ENCODE assay signal across 28 cellular contexts in the genomic region with DNA sequence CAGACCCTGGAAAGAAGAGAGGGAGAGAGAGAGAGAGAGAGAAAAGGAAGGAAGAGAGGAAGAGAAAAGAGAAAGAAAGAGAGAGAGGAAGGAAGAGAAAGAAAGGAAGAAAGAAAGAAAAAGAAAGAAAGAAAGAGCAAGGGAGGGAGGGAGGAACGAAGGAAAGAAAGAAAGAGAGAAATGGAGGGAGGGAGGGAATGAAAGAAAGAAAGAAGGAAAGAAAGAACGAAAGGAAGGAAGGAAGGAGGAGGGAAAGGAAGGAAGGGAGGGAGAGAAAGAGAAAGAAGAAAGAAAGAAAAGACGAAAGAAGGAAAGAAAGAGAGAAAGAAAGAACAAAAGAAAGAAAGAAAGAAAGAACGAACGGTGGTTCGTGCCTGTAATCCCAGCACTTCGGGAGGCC.
"Had no signal": no experiment of that assay in that cellular context is flagged by ENCODE, and none has a peak within 500 bp of the region (broad histone marks: within the 10 kb centered on the region; RNA-seq: fewer than 3 reads in every experiment).

No MANE protein-coding gene starts in this region.

- H3K27me3 ChIP-seq: stomach, suprapubic skin, testis, thyroid gland, tibial artery, tibial nerve, transverse colon, upper lobe of left lung, upper lobe of right lung, uterus, vagina had no signal

- H3K9me3 Mint-ChIP-seq: stimulated activated effector memory CD8-positive, alpha-beta T cell treated with anti-CD3 and anti-CD28 coated beads, Interleukin-12 subunit alpha, Interleukin-12 subunit beta, amount 100 ng/mL, for 72 hours; type B pancreatic cell had no signal

- H3K4me3 Mint-ChIP-seq: stimulated activated effector memory CD8-positive, alpha-beta T cell treated with anti-CD3 and anti-CD28 coated beads, Interleukin-12 subunit alpha, Interleukin-12 subunit beta, amount 100 ng/mL, for 72 hours; stimulated activated memory B cell treated with anti-CD40 and anti-IgM and Interleukin-4, amounts not matched to agents 10 μg/mL and 1 μg/mL and 100 μg/mL, for 72 hours; stimulated activated naive B cell treated with anti-CD40 and anti-IgM and Interleukin-4, amounts not matched to agents 10 μg/mL and 1 μg/mL and 100 μg/mL, for 72 hours; stimulated activated naive CD8-positive, alpha-beta T cell treated with anti-CD3 and anti-CD28 coated beads, Interleukin-15, amount 100 ng/mL, for 72 hours; stimulated activated naive CD8-positive, alpha-beta T cell treated with anti-CD3 and anti-CD28 coated beads, Interleukin-15, Interleukin-2, amounts not matched to agents 100 ng/mL and 50 ng/mL, for 24 hours; type B pancreatic cell had no signal

- DNase-seq: stimulated activated CD4-positive, alpha-beta T cell treated with anti-CD3 and anti-CD28 coated beads, Interleukin-2, amount 100 ng/mL, for 48 hours; stimulated activated CD4-positive, alpha-beta T cell treated with anti-CD3 and anti-CD28 coated beads, Interleukin-4, amount 100 ng/mL, for 1 hour; stimulated activated CD4-positive, alpha-beta T cell treated with anti-CD3 and anti-CD28 coated beads, Interleukin-4, amount 100 ng/mL, for 24 hours; stimulated activated CD4-positive, alpha-beta T cell treated with anti-CD3 and anti-CD28 coated beads, Interleukin-4, amount 100 ng/mL, for 4 hours; stimulated activated CD8-positive, alpha-beta memory T cell treated with anti-CD3 and anti-CD28 coated beads, Interleukin-4, amount 100 ng/mL, for 48 hours; stimulated activated naive B cell treated with anti-CD40 and anti-IgM and Interleukin-4, amounts not matched to agents 10 μg/mL and 1 μg/mL and 100 μg/mL, for 72 hours; stimulated activated naive CD4-positive, alpha-beta T cell; stimulated activated naive CD4-positive, alpha-beta T cell treated with Interleukin-2 at 50 U/mL for 16 hours; stimulated activated naive CD8-positive, alpha-beta T cell treated with anti-CD3 and anti-CD28 coated beads, Interleukin-15, amount 100 ng/mL, for 72 hours; stimulated activated naive CD8-positive, alpha-beta T cell treated with anti-CD3 and anti-CD28 coated beads, Interleukin-15, Interleukin-2, amounts not matched to agents 100 U/mL and 50 U/mL, for 24 hours; stomach; substantia nigra; testis; thyroid gland; tibial artery; transverse colon; trophoblast cell; upper lobe of left lung; upper lobe of right lung; uterus had no signal

- H3K4me3 ChIP-seq: stomach, suprapubic skin, testis, thoracic aorta, thyroid gland, tibial artery, tibial nerve, transverse colon, upper lobe of left lung, upper lobe of right lung, uterus, vagina had no signal

- H3K27ac ChIP-seq: stomach, suprapubic skin, testis, thoracic aorta, thyroid gland, tibial artery, tibial nerve, transverse colon, upper lobe of left lung, upper lobe of right lung, uterus, vagina had no signal

- H3K27ac Mint-ChIP-seq: stimulated activated effector memory CD8-positive, alpha-beta T cell treated with anti-CD3 and anti-CD28 coated beads, Interleukin-12 subunit alpha, Interleukin-12 subunit beta, amount 100 ng/mL, for 72 hours; stimulated activated memory B cell treated with anti-CD40 and anti-IgM and Interleukin-4, amounts not matched to agents 10 μg/mL and 1 μg/mL and 100 μg/mL, for 72 hours; stimulated activated naive B cell treated with anti-CD40 and anti-IgM and Interleukin-4, amounts not matched to agents 10 μg/mL and 1 μg/mL and 100 μg/mL, for 72 hours; stimulated activated naive CD8-positive, alpha-beta T cell treated with anti-CD3 and anti-CD28 coated beads, Interleukin-15, Interleukin-2, amounts not matched to agents 100 ng/mL and 50 ng/mL, for 24 hours; type B pancreatic cell had no signal

- ATAC-seq: stimulated activated effector memory CD8-positive, alpha-beta T cell treated with anti-CD3 and anti-CD28 coated beads, Interleukin-12 subunit alpha, Interleukin-12 subunit beta, amount 100 ng/mL, for 72 hours; stimulated activated memory B cell treated with anti-CD40 and anti-IgM and Interleukin-4, amounts not matched to agents 10 μg/mL and 1 μg/mL and 100 μg/mL, for 72 hours; stimulated activated naive B cell treated with anti-CD40 and anti-IgM and Interleukin-4, amounts not matched to agents 10 μg/mL and 1 μg/mL and 100 μg/mL, for 72 hours; stimulated activated naive CD8-positive, alpha-beta T cell treated with anti-CD3 and anti-CD28 coated beads, Interleukin-15, amount 100 ng/mL, for 72 hours; stimulated activated naive CD8-positive, alpha-beta T cell treated with anti-CD3 and anti-CD28 coated beads, Interleukin-15, Interleukin-2, amounts not matched to agents 100 U/mL and 50 U/mL, for 24 hours; upper lobe of right lung had no signal

- H3K4me1 ChIP-seq: stomach, suprapubic skin, testis, thyroid gland, tibial artery, tibial nerve, transverse colon, upper lobe of left lung, upper lobe of right lung, uterus, vagina had no signal

- H3K9me3 ChIP-seq: suprapubic skin, testis, thoracic aorta, thyroid gland, tibial artery, tibial nerve, transverse colon, upper lobe of left lung, upper lobe of right lung, uterus, vagina had no signal

- H3K27me3 Mint-ChIP-seq: stimulated activated naive CD8-positive, alpha-beta T cell treated with anti-CD3 and anti-CD28 coated beads, Interleukin-15, amount 100 ng/mL, for 72 hours; stimulated activated naive CD8-positive, alpha-beta T cell treated with anti-CD3 and anti-CD28 coated beads, Interleukin-15, Interleukin-2, amounts not matched to agents 100 ng/mL and 50 ng/mL, for 24 hours had no signal

- H3K4me1 Mint-ChIP-seq: stimulated activated effector memory CD8-positive, alpha-beta T cell treated with anti-CD3 and anti-CD28 coated beads, Interleukin-12 subunit alpha, Interleukin-12 subunit beta, amount 100 ng/mL, for 72 hours; stimulated activated memory B cell treated with anti-CD40 and anti-IgM and Interleukin-4, amounts not matched to agents 10 μg/mL and 1 μg/mL and 100 μg/mL, for 72 hours; stimulated activated naive B cell treated with anti-CD40 and anti-IgM and Interleukin-4, amounts not matched to agents 10 μg/mL and 1 μg/mL and 100 μg/mL, for 72 hours; stimulated activated naive CD8-positive, alpha-beta T cell treated with anti-CD3 and anti-CD28 coated beads, Interleukin-15, amount 100 ng/mL, for 72 hours had no signal

- H3K36me3 ChIP-seq: stomach, suprapubic skin, thoracic aorta, thyroid gland, tibial artery, tibial nerve, transverse colon, upper lobe of left lung, upper lobe of right lung, uterus, vagina had no signal

- H3K36me3 Mint-ChIP-seq: stimulated activated effector memory CD8-positive, alpha-beta T cell treated with anti-CD3 and anti-CD28 coated beads, Interleukin-12 subunit alpha, Interleukin-12 subunit beta, amount 100 ng/mL, for 72 hours; stimulated activated memory B cell treated with anti-CD40 and anti-IgM and Interleukin-4, amounts not matched to agents 10 μg/mL and 1 μg/mL and 100 μg/mL, for 72 hours; type B pancreatic cell had no signal
